12 cellular contexts compared by ENCODE assay signal in genomic region chr1:225878282-225878681, GRCh38. TPM values are rescaled to one million over a fixed set of nuclear protein-coding genes. Genes with fewer than 3 reads are reported as not detected.
A peak's percentile ranks its signal among the peaks of the same experiment; 100 is the strongest.
DNase-seq lines count a peak whose midpoint lies in the region; ATAC-seq and TF ChIP-seq lines count a peak whose summit lies in the region.
"Had no signal": no experiment of that assay in that cellular context is flagged by ENCODE, and none has a peak within 500 bp of the region (broad histone marks: within the 10 kb centered on the region; RNA-seq: fewer than 3 reads in every experiment).

No MANE protein-coding gene starts in this region.

- H3K4me3 Mint-ChIP-seq in activated CD4-positive, alpha-beta memory T cell treated with anti-CD3 and anti-CD28 coated beads for 36 hours = no peak overlapping the region
- no peak overlapping the region for H3K4me3 Mint-ChIP-seq in activated CD4-positive, alpha-beta memory T cell treated with anti-CD3 and anti-CD28 coated beads, Interleukin-2, amount 10 ng/mL, durations not matched to agents 7 days and 5 days
- H3K4me3 Mint-ChIP-seq in activated T-helper 17 cell treated with anti-CD3 and anti-CD28 coated beads, Interleukin-2, amount 50 U/mL, for 72 hours = peak overlapping the region; percentile 91

- H3K36me3 Mint-ChIP-seq in activated CD4-positive, alpha-beta memory T cell treated with anti-CD3 and anti-CD28 coated beads for 36 hours = peaks cover 12% of the 10 kb centered on the region
- peaks cover 63% of the 10 kb centered on the region for H3K36me3 Mint-ChIP-seq in activated CD4-positive, alpha-beta memory T cell treated with anti-CD3 and anti-CD28 coated beads, Interleukin-2, amount 10 ng/mL, durations not matched to agents 7 days and 5 days (ENCODE audit: low read depth)
- peaks cover 75% of the 10 kb centered on the region for H3K36me3 Mint-ChIP-seq in activated T-helper 17 cell treated with anti-CD3 and anti-CD28 coated beads, Interleukin-2, amount 50 U/mL, for 72 hours (ENCODE audit: low read depth)

- no peak for ATAC-seq in activated T-helper 17 cell treated with anti-CD3 and anti-CD28 coated beads, Interleukin-2, amount 50 U/mL, for 72 hours (replicated peaks)
- ATAC-seq in lower lobe of right lung = no peak
- no peak for ATAC-seq in thoracic aorta (ENCODE audit: insufficient number of reproducible peaks, low FRiP score, low read depth)

- no peak overlapping the region for H3K4me3 ChIP-seq in lower lobe of right lung
- peak overlapping the region; percentile 12 for H3K4me3 ChIP-seq in thoracic aorta
- no peak overlapping the region for H3K4me3 ChIP-seq in smooth muscle cell

- WGBS in smooth muscle cell (ENCODE audit: low lambda C conversion rate) = 92% methylated on average over 4 of the region's 4 CpGs

- H2AFZ ChIP-seq in smooth muscle cell (ENCODE audit: low read depth) = no peak overlapping the region
- H2AFZ ChIP-seq: parathyroid adenoma had no signal

- TF ChIP-seq CTCF in lower lobe of right lung (IDR thresholded peaks at IDR 0.05) = no peak
- no peak for TF ChIP-seq CTCF in thoracic aorta (IDR thresholded peaks at IDR 0.05)
- TF ChIP-seq CTCF in smooth muscle cell (IDR thresholded peaks at IDR 0.05; ENCODE audit: borderline replicate concordance, insufficient read depth, poor library complexity, severe bottlenecking) = no peak

- H3K79me2 ChIP-seq in smooth muscle cell (ENCODE audit: low read depth) = peaks cover 3% of the 10 kb centered on the region
- H3K79me2 ChIP-seq: parathyroid adenoma had no signal

- intact Hi-C loops in activated CD4-positive, alpha-beta memory T cell treated with anti-CD3 and anti-CD28 coated beads for 36 hours (cut with micrococcal nuclease) = no loop called here
- intact Hi-C loops in lower lobe of right lung (cut with DNase I) = no loop called here

- no peak overlapping the region for H3K4me2 ChIP-seq in smooth muscle cell

- H3K9me3 Mint-ChIP-seq in activated CD4-positive, alpha-beta memory T cell treated with anti-CD3 and anti-CD28 coated beads for 36 hours = no peaks in the 10 kb centered on the region
- no peaks in the 10 kb centered on the region for H3K9me3 Mint-ChIP-seq in activated CD4-positive, alpha-beta memory T cell treated with anti-CD3 and anti-CD28 coated beads, Interleukin-2, amount 10 ng/mL, durations not matched to agents 7 days and 5 days
- H3K9me3 Mint-ChIP-seq in activated T-helper 17 cell treated with anti-CD3 and anti-CD28 coated beads, Interleukin-2, amount 50 U/mL, for 72 hours = no peaks in the 10 kb centered on the region

- POLR2A ChIA-PET in activated CD4-positive, alpha-beta memory T cell treated with anti-CD3 and anti-CD28 coated beads for 36 hours (lab: Charles Lee) = interaction anchor here (0.6 kb wide), 1 partner anchor 89 kb away, joined by 3 read pairs; no protein-coding TSS in a partner anchor
- POLR2A ChIA-PET in activated CD4-positive, alpha-beta memory T cell treated with anti-CD3 and anti-CD28 coated beads, Interleukin-2, amount 10 ng/mL, durations not matched to agents 7 days and 5 days (lab: Charles Lee) = no interaction called here

- CTCF ChIA-PET in activated CD4-positive, alpha-beta memory T cell treated with anti-CD3 and anti-CD28 coated beads for 36 hours (lab: Charles Lee) = interaction anchor here (0.9 to 1.3 kb wide), 5 partner anchors 10 to 403 kb away, joined by 3 to 4 read pairs (median 3); no protein-coding TSS in a partner anchor
- CTCF ChIA-PET in activated CD4-positive, alpha-beta memory T cell treated with anti-CD3 and anti-CD28 coated beads, Interleukin-2, amount 10 ng/mL, durations not matched to agents 7 days and 5 days (lab: Charles Lee) = interaction anchor here (1.5 kb wide), 1 partner anchor 42 kb away, joined by 3 read pairs; no protein-coding TSS in a partner anchor

- H3K27ac ChIP-seq in lower lobe of right lung = peak overlapping the region; percentile 64
- H3K27ac ChIP-seq in thoracic aorta = peak overlapping the region; percentile 35 to 51
- no peak overlapping the region for H3K27ac ChIP-seq in smooth muscle cell (ENCODE audit: low read depth)
- H3K27ac ChIP-seq: parathyroid adenoma had no signal

- peaks cover 65% of the 10 kb centered on the region for H3K4me1 Mint-ChIP-seq in activated CD4-positive, alpha-beta memory T cell treated with anti-CD3 and anti-CD28 coated beads for 36 hours (ENCODE audit: low read depth)
- H3K4me1 Mint-ChIP-seq in activated CD4-positive, alpha-beta memory T cell treated with anti-CD3 and anti-CD28 coated beads, Interleukin-2, amount 10 ng/mL, durations not matched to agents 7 days and 5 days = peaks cover 71% of the 10 kb centered on the region
- H3K4me1 Mint-ChIP-seq in activated T-helper 17 cell treated with anti-CD3 and anti-CD28 coated beads, Interleukin-2, amount 50 U/mL, for 72 hours = peaks cover 49% of the 10 kb centered on the region

- no peaks in the 10 kb centered on the region for H3K27me3 Mint-ChIP-seq in activated CD4-positive, alpha-beta memory T cell treated with anti-CD3 and anti-CD28 coated beads for 36 hours
- peaks cover 2% of the 10 kb centered on the region for H3K27me3 Mint-ChIP-seq in activated CD4-positive, alpha-beta memory T cell treated with anti-CD3 and anti-CD28 coated beads, Interleukin-2, amount 10 ng/mL, durations not matched to agents 7 days and 5 days
- H3K27me3 Mint-ChIP-seq in activated T-helper 17 cell treated with anti-CD3 and anti-CD28 coated beads, Interleukin-2, amount 50 U/mL, for 72 hours = no peaks in the 10 kb centered on the region

- H3K4me1 ChIP-seq in lower lobe of right lung (peaks cover 59% of the 10 kb centered on the region), thoracic aorta (ENCODE audit: control insufficient read depth in 1 of 2, low read depth in 2 of 2) (peaks cover 37 to 52% of the 10 kb centered on the region in 2 donors), smooth muscle cell (ENCODE audit: low read depth) (no peaks in the 10 kb centered on the region)

- H3K9ac ChIP-seq in smooth muscle cell (ENCODE audit: low read depth) = no peak overlapping the region
- H3K9ac ChIP-seq: parathyroid adenoma had no signal

- peak overlapping the region; percentile 45 for H3K27ac Mint-ChIP-seq in activated CD4-positive, alpha-beta memory T cell treated with anti-CD3 and anti-CD28 coated beads for 36 hours
- H3K27ac Mint-ChIP-seq in activated CD4-positive, alpha-beta memory T cell treated with anti-CD3 and anti-CD28 coated beads, Interleukin-2, amount 10 ng/mL, durations not matched to agents 7 days and 5 days = no peak overlapping the region
- peak overlapping the region; percentile 88 for H3K27ac Mint-ChIP-seq in activated T-helper 17 cell treated with anti-CD3 and anti-CD28 coated beads, Interleukin-2, amount 50 U/mL, for 72 hours

- no peaks in the 10 kb centered on the region for H3K27me3 ChIP-seq in lower lobe of right lung (ENCODE audit: low read depth)
- H3K27me3 ChIP-seq in thoracic aorta (replicated peaks; ENCODE audit: insufficient read depth) = no peaks in the 10 kb centered on the region
- H3K27me3 ChIP-seq in smooth muscle cell (ENCODE audit: low read depth) = no peaks in the 10 kb centered on the region

- H4K20me1 ChIP-seq in smooth muscle cell (ENCODE audit: low read depth) = peaks cover 47% of the 10 kb centered on the region

- no peak for DNase-seq in activated CD4-positive, alpha-beta memory T cell treated with anti-CD3 and anti-CD28 coated beads for 36 hours
- DNase-seq in activated CD4-positive, alpha-beta memory T cell treated with anti-CD3 and anti-CD28 coated beads, Interleukin-2, amount 10 ng/mL, durations not matched to agents 7 days and 5 days = no peak
- DNase-seq in lower lobe of right lung = peak; percentile 23
- no peak for DNase-seq in thoracic aorta (ENCODE audit: low spot score)
- DNase-seq in activated CD4-positive, alpha-beta T cell treated with anti-CD3 and anti-CD28 coated beads, Interleukin-2, amount 50 U/mL, for 48 hours = no peak
- DNase-seq in smooth muscle cell (lab: John Stamatoyannopoulos, UW; ENCODE audit: unreplicated experiment) = no peak
- DNase-seq in activated CD4-positive, alpha-beta T cell treated with anti-CD3 and anti-CD28 coated beads for 1 hour = no peak
- DNase-seq: activated effector memory CD4-positive, alpha-beta T cell treated with Interleukin-2 at 50 U/mL for 16 hours; NCI-H1417 treated with DMSO at 0.1 percent for 48 hours; T-helper 9 cell had no signal

- H3K9me3 ChIP-seq in lower lobe of right lung (no peaks in the 10 kb centered on the region), thoracic aorta (no peaks in the 10 kb centered on the region), smooth muscle cell (replicated peaks; ENCODE audit: low read depth) (no peaks in the 10 kb centered on the region)

- H3K36me3 ChIP-seq in lower lobe of right lung (peaks cover 45% of the 10 kb centered on the region), thoracic aorta (peaks cover 22% of the 10 kb centered on the region), smooth muscle cell (ENCODE audit: low read depth) (no peaks in the 10 kb centered on the region)

- no peaks in the 10 kb centered on the region for H3F3A ChIP-seq in smooth muscle cell (ENCODE audit: low read depth)

RNA-seq across cellular contexts. Expression of gene TMEM63A, which starts 3.9 kb away (rescaled TPM):
- total RNA-seq in activated CD4-positive, alpha-beta memory T cell treated with anti-CD3 and anti-CD28 coated beads for 36 hours = 10 to 100 TPM; 52.2 to 59.1 TPM
- total RNA-seq in activated CD4-positive, alpha-beta memory T cell treated with anti-CD3 and anti-CD28 coated beads, Interleukin-2, amount 10 ng/mL, durations not matched to agents 7 days and 5 days = 100 to 1,000 TPM; 126 to 127 TPM
- total RNA-seq in activated T-helper 17 cell treated with anti-CD3 and anti-CD28 coated beads, Interleukin-2, amount 50 U/mL, for 72 hours = 100 to 1,000 TPM in 1 of 2 donors, 10 to 100 TPM in 1; 74.9 to 242 TPM
- total RNA-seq in lower lobe of right lung (141 TPM), thoracic aorta (100 to 1,000 TPM in 1 of 2 donors, 10 to 100 TPM in 1; 75.1 to 105 TPM), smooth muscle cell (12.0 and 12.3 TPM in 2 replicates)
- polyA plus RNA-seq in smooth muscle cell = 10.9 and 17.9 TPM in 2 replicates

RNA-seq across cellular contexts. Expression of gene LEFTY1, which starts 10.7 kb away (rescaled TPM):
- total RNA-seq in activated CD4-positive, alpha-beta memory T cell treated with anti-CD3 and anti-CD28 coated beads for 36 hours = under 1 TPM in 1 of 2 experiments, not detected in 1; 0.19 TPM
- total RNA-seq in activated CD4-positive, alpha-beta memory T cell treated with anti-CD3 and anti-CD28 coated beads, Interleukin-2, amount 10 ng/mL, durations not matched to agents 7 days and 5 days = not detected
- not detected for total RNA-seq in activated T-helper 17 cell treated with anti-CD3 and anti-CD28 coated beads, Interleukin-2, amount 50 U/mL, for 72 hours
- total RNA-seq in lower lobe of right lung = not detected
- total RNA-seq in thoracic aorta = not detected
- not detected in 2 replicates for total RNA-seq in smooth muscle cell
- polyA plus RNA-seq in smooth muscle cell = 0.46 TPM in 1 of 2 replicates, not detected in the other

RNA-seq across cellular contexts. Expression of gene PYCR2, which starts 45.8 kb away (rescaled TPM):
- 100 to 1,000 TPM; 127 TPM for total RNA-seq in activated CD4-positive, alpha-beta memory T cell treated with anti-CD3 and anti-CD28 coated beads for 36 hours
- 100 to 1,000 TPM; 101 to 105 TPM for total RNA-seq in activated CD4-positive, alpha-beta memory T cell treated with anti-CD3 and anti-CD28 coated beads, Interleukin-2, amount 10 ng/mL, durations not matched to agents 7 days and 5 days
- total RNA-seq in activated T-helper 17 cell treated with anti-CD3 and anti-CD28 coated beads, Interleukin-2, amount 50 U/mL, for 72 hours = 100 to 1,000 TPM in 1 of 2 donors, 10 to 100 TPM in 1; 63.2 to 105 TPM
- total RNA-seq in lower lobe of right lung = 73.2 TPM
- 10 to 100 TPM; 46.6 to 50.2 TPM for total RNA-seq in thoracic aorta
- total RNA-seq in smooth muscle cell = 15.1 and 20.1 TPM in 2 replicates
- polyA plus RNA-seq in smooth muscle cell = 40.5 and 44.3 TPM in 2 replicates
